ENCODE assay signal across 22 cellular contexts in the genomic region with DNA sequence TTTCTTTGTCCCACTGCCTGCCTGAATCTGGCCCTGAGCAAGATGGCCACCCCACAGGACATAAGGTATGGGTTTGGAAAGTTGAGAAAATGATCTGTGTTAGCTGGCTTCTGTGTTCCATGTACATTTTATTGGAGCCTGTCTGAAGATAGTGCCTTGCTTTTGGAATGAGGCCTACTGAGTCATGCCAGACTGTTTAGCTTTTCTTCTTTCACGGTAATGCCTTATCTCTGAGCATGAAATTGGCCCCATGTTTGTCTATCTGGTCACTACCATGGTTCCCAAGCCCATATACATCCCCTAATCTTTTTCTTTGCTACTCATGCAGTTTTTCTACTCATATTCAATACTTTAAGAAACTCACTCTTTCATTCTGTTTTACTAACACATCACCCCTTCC.
DNase-seq lines count a peak whose midpoint lies in the region; ATAC-seq and TF ChIP-seq lines count a peak whose summit lies in the region.
"Had no signal": no experiment of that assay in that cellular context is flagged by ENCODE, and none has a peak within 500 bp of the region (broad histone marks: within the 10 kb centered on the region; RNA-seq: fewer than 3 reads in every experiment).

No MANE protein-coding gene starts in this region.

- DNase-seq in Daoy (ENCODE audit: low read depth) (peak; percentile 81), OCI-M1 (lab: John Stamatoyannopoulos, UW) (peak; percentile 14), astrocyte of the hippocampus (ENCODE audit: low read depth, low spot score) (peak; percentile 50), iris pigment epithelial cell (ENCODE audit: low read depth) (peak; percentile 63), SIG-M5 treated with dmso at 0.1 percent for 504 hours (lab: John Stamatoyannopoulos, UW; ENCODE audit: unreplicated experiment) (no peak), GM13976 (ENCODE audit: low spot score) (no peak), heart right ventricle (no peak)
- no peak for DNase-seq in activated CD4-positive, alpha-beta T cell treated with anti-CD3 and anti-CD28 coated beads, Interleukin-2, amount 50 U/mL, for 48 hours
- DNase-seq: ACHN; activated CD4-positive, alpha-beta memory T cell treated with anti-CD3 and anti-CD28 coated beads for 36 hours; endodermal cell; head of caudate nucleus; left cardiac atrium; NCI-H1105 treated with DMSO at 0.1 percent for 48 hours; NCI-H2029 treated with DMSO at 0.1 percent for 48 hours; NCI-H345; NCI-H748 treated with DMSO at 0.1 percent for 48 hours; Right ventricle myocardium superior; sigmoid colon; stomach; tibial artery had no signal

- H3K4me1 ChIP-seq in heart right ventricle: no peaks in the 10 kb centered on the region
- H3K4me1 ChIP-seq: prostate gland, sigmoid colon, stomach, tibial artery had no signal

- no peak overlapping the region for H3K4me3 ChIP-seq in heart right ventricle
- H3K4me3 ChIP-seq: prostate gland, sigmoid colon, stomach, tibial artery had no signal

- ATAC-seq in heart right ventricle: no peak

- in situ Hi-C loops in GM13976 (cut with MboI; ENCODE audit: low sequenced_read_pairs, unreplicated experiment): no loop called here

- no peaks in the 10 kb centered on the region for H3K27me3 ChIP-seq in heart right ventricle
- H3K27me3 ChIP-seq: sigmoid colon, stomach, tibial artery had no signal

- intact Hi-C loops in heart right ventricle (cut with DNase I): no loop called here

- peaks cover 0 to 8% (median 0%) of the 10 kb centered on the region in 11 donors for H3K9me3 ChIP-seq in heart right ventricle
- H3K9me3 ChIP-seq: prostate gland, sigmoid colon, stomach, tibial artery had no signal

- no peak for TF ChIP-seq CTCF in GM13976 (IDR thresholded peaks at IDR 0.05; ENCODE audit: borderline replicate concordance, control extremely low read depth, extremely low read depth, insufficient read depth, missing control alignments)
- no peak for TF ChIP-seq CTCF in heart right ventricle (IDR thresholded peaks at IDR 0.05)

- WGBS in heart right ventricle, 2 donors: 44 to 56% methylated on average over 1 of the region's 1 CpG

- no peak overlapping the region for H3K27ac ChIP-seq in heart right ventricle
- H3K27ac ChIP-seq: prostate gland, sigmoid colon, stomach, tibial artery had no signal

- no peaks in the 10 kb centered on the region for H3K36me3 ChIP-seq in heart right ventricle
- H3K36me3 ChIP-seq: prostate gland, sigmoid colon, stomach, tibial artery had no signal

Comparison
In these comparisons a context has a peak if more than half of its experiments do, and no peak if none do; other contexts are left out.
1. DNase-seq: peak in Daoy (single experiment), OCI-M1 (single experiment), astrocyte of the hippocampus (single experiment) and iris pigment epithelial cell (single experiment); none in SIG-M5 treated with dmso at 0.1 percent for 504 hours (single experiment), GM13976 (single experiment), activated CD4-positive, alpha-beta T cell treated with anti-CD3 and anti-CD28 coated beads, Interleukin-2, amount 50 U/mL, for 48 hours (0 of 2) and heart right ventricle (0 of 2).